ENCODE assay signal across 1 cellular context in the genomic region with DNA sequence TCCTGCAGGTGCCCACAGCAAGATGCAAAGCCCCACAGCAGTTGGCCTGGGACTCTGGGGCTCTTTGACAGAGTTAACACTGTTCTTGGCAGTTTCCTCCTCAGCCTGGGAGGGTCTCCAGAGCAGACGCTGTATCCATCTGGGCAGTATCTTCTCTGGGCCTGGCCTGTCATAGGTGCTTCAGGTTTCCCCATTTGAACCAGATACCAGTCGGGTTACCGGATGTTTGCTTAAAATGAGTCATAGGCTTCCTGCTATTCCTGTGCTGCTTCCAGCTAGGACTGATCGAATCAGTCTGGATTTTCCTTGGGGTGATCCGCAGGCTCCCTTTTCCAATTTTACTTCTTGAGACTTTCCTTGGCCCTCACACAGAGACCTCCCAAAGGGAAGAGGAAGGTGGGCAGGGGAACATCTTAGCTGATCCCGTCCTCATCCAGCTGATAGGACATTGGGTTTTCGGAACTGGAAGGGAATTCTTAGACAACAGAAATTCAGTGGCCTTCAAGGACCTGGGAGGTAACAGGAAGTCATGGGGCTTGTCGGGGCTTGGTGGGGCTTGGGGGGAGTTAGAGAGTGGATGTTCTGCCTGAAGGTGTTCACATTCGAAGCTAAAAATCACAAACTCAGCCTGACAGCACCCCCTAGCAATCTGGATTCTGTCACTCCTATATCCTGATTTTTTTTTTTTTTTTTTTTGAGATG.
A peak's percentile ranks its signal among the peaks of the same experiment; 100 is the strongest.
TF ChIP-seq lines count a peak whose summit lies in the region.

No MANE protein-coding gene starts in this region.

TF ChIP-seq in HepG2, 621 proteins besides CTCF, POLR2A, EP300 and RAD21 (continued from another document and continues in another):
- TF ChIP-seq AGO2 (optimal IDR thresholded peaks at IDR 0.05; ENCODE audit: low read depth, low read length) = no peak
- TF ChIP-seq, protein P1, sequence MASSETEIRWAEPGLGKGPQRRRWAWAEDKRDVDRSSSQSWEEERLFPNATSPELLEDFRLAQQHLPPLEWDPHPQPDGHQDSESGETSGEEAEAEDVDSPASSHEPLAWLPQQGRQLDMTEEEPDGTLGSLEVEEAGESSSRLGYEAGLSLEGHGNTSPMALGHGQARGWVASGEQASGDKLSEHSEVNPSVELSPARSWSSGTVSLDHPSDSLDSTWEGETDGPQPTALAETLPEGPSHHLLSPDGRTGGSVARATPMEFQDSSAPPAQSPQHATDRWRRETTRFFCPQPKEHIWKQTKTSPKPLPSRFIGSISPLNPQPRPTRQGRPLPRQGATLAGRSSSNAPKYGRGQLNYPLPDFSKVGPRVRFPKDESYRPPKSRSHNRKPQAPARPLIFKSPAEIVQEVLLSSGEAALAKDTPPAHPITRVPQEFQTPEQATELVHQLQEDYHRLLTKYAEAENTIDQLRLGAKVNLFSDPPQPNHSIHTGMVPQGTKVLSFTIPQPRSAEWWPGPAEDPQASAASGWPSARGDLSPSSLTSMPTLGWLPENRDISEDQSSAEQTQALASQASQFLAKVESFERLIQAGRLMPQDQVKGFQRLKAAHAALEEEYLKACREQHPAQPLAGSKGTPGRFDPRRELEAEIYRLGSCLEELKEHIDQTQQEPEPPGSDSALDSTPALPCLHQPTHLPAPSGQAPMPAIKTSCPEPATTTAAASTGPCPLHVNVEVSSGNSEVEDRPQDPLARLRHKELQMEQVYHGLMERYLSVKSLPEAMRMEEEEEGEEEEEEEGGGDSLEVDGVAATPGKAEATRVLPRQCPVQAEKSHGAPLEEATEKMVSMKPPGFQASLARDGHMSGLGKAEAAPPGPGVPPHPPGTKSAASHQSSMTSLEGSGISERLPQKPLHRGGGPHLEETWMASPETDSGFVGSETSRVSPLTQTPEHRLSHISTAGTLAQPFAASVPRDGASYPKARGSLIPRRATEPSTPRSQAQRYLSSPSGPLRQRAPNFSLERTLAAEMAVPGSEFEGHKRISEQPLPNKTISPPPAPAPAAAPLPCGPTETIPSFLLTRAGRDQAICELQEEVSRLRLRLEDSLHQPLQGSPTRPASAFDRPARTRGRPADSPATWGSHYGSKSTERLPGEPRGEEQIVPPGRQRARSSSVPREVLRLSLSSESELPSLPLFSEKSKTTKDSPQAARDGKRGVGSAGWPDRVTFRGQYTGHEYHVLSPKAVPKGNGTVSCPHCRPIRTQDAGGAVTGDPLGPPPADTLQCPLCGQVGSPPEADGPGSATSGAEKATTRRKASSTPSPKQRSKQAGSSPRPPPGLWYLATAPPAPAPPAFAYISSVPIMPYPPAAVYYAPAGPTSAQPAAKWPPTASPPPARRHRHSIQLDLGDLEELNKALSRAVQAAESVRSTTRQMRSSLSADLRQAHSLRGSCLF (CRISPR knock-in tag; IDR thresholded peaks at IDR 0.05; ENCODE audit: borderline replicate concordance) = no peak
- TF ChIP-seq, protein P2, sequence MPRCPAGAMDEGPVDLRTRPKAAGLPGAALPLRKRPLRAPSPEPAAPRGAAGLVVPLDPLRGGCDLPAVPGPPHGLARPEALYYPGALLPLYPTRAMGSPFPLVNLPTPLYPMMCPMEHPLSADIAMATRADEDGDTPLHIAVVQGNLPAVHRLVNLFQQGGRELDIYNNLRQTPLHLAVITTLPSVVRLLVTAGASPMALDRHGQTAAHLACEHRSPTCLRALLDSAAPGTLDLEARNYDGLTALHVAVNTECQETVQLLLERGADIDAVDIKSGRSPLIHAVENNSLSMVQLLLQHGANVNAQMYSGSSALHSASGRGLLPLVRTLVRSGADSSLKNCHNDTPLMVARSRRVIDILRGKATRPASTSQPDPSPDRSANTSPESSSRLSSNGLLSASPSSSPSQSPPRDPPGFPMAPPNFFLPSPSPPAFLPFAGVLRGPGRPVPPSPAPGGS (CRISPR knock-in tag; IDR thresholded peaks at IDR 0.05) = no peak
- no peak; the same call in 1 of the 2 replicates for TF ChIP-seq KMT2B (CRISPR knock-in tag; IDR thresholded peaks at IDR 0.05)
- TF ChIP-seq HOXA5 (CRISPR knock-in tag; IDR thresholded peaks at IDR 0.05) = 0 out of 2 replicates have a peak, but pooled peaks have one; percentile 37
- no peak for TF ChIP-seq SRSF1 (optimal IDR thresholded peaks at IDR 0.05; ENCODE audit: low read depth, low read length)
- TF ChIP-seq, protein P3, sequence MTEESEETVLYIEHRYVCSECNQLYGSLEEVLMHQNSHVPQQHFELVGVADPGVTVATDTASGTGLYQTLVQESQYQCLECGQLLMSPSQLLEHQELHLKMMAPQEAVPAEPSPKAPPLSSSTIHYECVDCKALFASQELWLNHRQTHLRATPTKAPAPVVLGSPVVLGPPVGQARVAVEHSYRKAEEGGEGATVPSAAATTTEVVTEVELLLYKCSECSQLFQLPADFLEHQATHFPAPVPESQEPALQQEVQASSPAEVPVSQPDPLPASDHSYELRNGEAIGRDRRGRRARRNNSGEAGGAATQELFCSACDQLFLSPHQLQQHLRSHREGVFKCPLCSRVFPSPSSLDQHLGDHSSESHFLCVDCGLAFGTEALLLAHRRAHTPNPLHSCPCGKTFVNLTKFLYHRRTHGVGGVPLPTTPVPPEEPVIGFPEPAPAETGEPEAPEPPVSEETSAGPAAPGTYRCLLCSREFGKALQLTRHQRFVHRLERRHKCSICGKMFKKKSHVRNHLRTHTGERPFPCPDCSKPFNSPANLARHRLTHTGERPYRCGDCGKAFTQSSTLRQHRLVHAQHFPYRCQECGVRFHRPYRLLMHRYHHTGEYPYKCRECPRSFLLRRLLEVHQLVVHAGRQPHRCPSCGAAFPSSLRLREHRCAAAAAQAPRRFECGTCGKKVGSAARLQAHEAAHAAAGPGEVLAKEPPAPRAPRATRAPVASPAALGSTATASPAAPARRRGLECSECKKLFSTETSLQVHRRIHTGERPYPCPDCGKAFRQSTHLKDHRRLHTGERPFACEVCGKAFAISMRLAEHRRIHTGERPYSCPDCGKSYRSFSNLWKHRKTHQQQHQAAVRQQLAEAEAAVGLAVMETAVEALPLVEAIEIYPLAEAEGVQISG (CRISPR knock-in tag; IDR thresholded peaks at IDR 0.05) = peak; percentile 51
- no peak for TF ChIP-seq NR3C1 (CRISPR knock-in tag; IDR thresholded peaks at IDR 0.05)
- TF ChIP-seq, protein P4, sequence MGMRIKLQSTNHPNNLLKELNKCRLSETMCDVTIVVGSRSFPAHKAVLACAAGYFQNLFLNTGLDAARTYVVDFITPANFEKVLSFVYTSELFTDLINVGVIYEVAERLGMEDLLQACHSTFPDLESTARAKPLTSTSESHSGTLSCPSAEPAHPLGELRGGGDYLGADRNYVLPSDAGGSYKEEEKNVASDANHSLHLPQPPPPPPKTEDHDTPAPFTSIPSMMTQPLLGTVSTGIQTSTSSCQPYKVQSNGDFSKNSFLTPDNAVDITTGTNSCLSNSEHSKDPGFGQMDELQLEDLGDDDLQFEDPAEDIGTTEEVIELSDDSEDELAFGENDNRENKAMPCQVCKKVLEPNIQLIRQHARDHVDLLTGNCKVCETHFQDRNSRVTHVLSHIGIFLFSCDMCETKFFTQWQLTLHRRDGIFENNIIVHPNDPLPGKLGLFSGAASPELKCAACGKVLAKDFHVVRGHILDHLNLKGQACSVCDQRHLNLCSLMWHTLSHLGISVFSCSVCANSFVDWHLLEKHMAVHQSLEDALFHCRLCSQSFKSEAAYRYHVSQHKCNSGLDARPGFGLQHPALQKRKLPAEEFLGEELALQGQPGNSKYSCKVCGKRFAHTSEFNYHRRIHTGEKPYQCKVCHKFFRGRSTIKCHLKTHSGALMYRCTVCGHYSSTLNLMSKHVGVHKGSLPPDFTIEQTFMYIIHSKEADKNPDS (CRISPR knock-in tag; IDR thresholded peaks at IDR 0.05) = no peak
- TF ChIP-seq ZFP41 (CRISPR knock-in tag; IDR thresholded peaks at IDR 0.05; ENCODE audit: borderline replicate concordance) = no peak
- TF ChIP-seq TGIF2 (CRISPR knock-in tag; IDR thresholded peaks at IDR 0.05) = peak; percentile 91
- TF ChIP-seq, protein P5, sequence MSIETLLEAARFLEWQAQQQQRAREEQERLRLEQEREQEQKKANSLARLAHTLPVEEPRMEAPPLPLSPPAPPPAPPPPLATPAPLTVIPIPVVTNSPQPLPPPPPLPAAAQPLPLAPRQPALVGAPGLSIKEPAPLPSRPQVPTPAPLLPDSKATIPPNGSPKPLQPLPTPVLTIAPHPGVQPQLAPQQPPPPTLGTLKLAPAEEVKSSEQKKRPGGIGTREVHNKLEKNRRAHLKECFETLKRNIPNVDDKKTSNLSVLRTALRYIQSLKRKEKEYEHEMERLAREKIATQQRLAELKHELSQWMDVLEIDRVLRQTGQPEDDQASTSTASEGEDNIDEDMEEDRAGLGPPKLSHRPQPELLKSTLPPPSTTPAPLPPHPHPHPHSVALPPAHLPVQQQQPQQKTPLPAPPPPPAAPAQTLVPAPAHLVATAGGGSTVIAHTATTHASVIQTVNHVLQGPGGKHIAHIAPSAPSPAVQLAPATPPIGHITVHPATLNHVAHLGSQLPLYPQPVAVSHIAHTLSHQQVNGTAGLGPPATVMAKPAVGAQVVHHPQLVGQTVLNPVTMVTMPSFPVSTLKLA (IDR thresholded peaks at IDR 0.05) = no peak
- TF ChIP-seq HNF4A (CRISPR knock-in tag; IDR thresholded peaks at IDR 0.05) = peak; percentile 21; the same call in 1 of the 2 replicates
- no peak for TF ChIP-seq ZNF354B (CRISPR knock-in tag; IDR thresholded peaks at IDR 0.05)
- no peak for TF ChIP-seq ZNF546 (CRISPR knock-in tag; conservative IDR thresholded peaks at IDR 0.05)
- TF ChIP-seq FOXJ3 (CRISPR knock-in tag; IDR thresholded peaks at IDR 0.05; ENCODE audit: borderline replicate concordance) = no peak
- no peak for TF ChIP-seq ZNF33A (CRISPR knock-in tag; IDR thresholded peaks at IDR 0.05; ENCODE audit: borderline replicate concordance)
- TF ChIP-seq FOXA3 (CRISPR knock-in tag; IDR thresholded peaks at IDR 0.05) = peak; percentile 95
- TF ChIP-seq ZNF776 (CRISPR knock-in tag; IDR thresholded peaks at IDR 0.05) = no peak
- TF ChIP-seq ZNF138 (CRISPR knock-in tag; IDR thresholded peaks at IDR 0.05; ENCODE audit: low read depth) = no peak
- peak; percentile 68; the same call in 1 of the 2 replicates for TF ChIP-seq HDAC2 (CRISPR knock-in tag; IDR thresholded peaks at IDR 0.05)
- no peak for TF ChIP-seq SP2 (CRISPR knock-in tag; IDR thresholded peaks at IDR 0.05)
- TF ChIP-seq, protein P6, sequence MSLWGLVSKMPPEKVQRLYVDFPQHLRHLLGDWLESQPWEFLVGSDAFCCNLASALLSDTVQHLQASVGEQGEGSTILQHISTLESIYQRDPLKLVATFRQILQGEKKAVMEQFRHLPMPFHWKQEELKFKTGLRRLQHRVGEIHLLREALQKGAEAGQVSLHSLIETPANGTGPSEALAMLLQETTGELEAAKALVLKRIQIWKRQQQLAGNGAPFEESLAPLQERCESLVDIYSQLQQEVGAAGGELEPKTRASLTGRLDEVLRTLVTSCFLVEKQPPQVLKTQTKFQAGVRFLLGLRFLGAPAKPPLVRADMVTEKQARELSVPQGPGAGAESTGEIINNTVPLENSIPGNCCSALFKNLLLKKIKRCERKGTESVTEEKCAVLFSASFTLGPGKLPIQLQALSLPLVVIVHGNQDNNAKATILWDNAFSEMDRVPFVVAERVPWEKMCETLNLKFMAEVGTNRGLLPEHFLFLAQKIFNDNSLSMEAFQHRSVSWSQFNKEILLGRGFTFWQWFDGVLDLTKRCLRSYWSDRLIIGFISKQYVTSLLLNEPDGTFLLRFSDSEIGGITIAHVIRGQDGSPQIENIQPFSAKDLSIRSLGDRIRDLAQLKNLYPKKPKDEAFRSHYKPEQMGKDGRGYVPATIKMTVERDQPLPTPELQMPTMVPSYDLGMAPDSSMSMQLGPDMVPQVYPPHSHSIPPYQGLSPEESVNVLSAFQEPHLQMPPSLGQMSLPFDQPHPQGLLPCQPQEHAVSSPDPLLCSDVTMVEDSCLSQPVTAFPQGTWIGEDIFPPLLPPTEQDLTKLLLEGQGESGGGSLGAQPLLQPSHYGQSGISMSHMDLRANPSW (CRISPR knock-in tag; IDR thresholded peaks at IDR 0.05; ENCODE audit: borderline replicate concordance) = no peak
- TF ChIP-seq CHD4 (IDR thresholded peaks at IDR 0.05; ENCODE audit: borderline replicate concordance, low read length) = no peak
- TF ChIP-seq, protein P7, sequence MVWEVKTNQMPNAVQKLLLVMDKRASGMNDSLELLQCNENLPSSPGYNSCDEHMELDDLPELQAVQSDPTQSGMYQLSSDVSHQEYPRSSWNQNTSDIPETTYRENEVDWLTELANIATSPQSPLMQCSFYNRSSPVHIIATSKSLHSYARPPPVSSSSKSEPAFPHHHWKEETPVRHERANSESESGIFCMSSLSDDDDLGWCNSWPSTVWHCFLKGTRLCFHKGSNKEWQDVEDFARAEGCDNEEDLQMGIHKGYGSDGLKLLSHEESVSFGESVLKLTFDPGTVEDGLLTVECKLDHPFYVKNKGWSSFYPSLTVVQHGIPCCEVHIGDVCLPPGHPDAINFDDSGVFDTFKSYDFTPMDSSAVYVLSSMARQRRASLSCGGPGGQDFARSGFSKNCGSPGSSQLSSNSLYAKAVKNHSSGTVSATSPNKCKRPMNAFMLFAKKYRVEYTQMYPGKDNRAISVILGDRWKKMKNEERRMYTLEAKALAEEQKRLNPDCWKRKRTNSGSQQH (CRISPR knock-in tag; IDR thresholded peaks at IDR 0.05; ENCODE audit: low read depth) = peak; percentile 76; the same call in 1 of the 2 replicates
- TF ChIP-seq, protein P8, sequence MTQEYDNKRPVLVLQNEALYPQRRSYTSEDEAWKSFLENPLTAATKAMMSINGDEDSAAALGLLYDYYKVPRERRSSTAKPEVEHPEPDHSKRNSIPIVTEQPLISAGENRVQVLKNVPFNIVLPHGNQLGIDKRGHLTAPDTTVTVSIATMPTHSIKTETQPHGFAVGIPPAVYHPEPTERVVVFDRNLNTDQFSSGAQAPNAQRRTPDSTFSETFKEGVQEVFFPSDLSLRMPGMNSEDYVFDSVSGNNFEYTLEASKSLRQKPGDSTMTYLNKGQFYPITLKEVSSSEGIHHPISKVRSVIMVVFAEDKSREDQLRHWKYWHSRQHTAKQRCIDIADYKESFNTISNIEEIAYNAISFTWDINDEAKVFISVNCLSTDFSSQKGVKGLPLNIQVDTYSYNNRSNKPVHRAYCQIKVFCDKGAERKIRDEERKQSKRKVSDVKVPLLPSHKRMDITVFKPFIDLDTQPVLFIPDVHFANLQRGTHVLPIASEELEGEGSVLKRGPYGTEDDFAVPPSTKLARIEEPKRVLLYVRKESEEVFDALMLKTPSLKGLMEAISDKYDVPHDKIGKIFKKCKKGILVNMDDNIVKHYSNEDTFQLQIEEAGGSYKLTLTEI (CRISPR knock-in tag; conservative IDR thresholded peaks at IDR 0.05) = no peak
- no peak for TF ChIP-seq MED8 (CRISPR knock-in tag; IDR thresholded peaks at IDR 0.05; ENCODE audit: insufficient replicate concordance)
- peak; percentile 33; the same call in 1 of the 2 replicates for TF ChIP-seq NFYB (CRISPR knock-in tag; IDR thresholded peaks at IDR 0.05)
- no peak for TF ChIP-seq GTF3A (CRISPR knock-in tag; conservative IDR thresholded peaks at IDR 0.05)
